In the genomic region with DNA sequence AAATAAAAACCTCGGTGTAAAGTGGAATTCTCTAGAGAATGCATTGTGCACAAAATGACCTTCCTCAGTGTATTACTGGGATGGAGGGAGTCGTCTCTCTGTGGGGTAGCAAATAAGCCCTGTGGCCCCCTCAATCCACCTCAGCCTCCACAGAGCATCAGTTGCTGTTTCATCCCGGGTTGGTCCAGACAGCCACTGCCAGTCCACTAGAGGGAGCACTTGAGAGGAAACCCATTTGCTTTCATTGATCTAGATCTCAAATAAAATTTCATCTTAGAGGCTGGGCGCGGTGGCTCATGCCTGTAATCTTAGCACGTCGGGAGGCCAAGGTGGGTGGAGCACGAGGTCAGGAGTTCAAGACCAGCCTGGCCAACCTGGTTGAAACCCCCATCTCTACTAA, we compare ENCODE assay signal across 8 cellular contexts.
A peak's percentile ranks its signal among the peaks of the same experiment; 100 is the strongest.
DNase-seq lines count a peak whose midpoint lies in the region; ATAC-seq, FAIRE-seq and TF ChIP-seq lines count a peak whose summit lies in the region.

No MANE protein-coding gene starts in this region.

- H4K20me1 ChIP-seq in keratinocyte (ENCODE audit: control insufficient read depth, extremely low read depth, insufficient read depth, low read length): no peaks in the 10 kb centered on the region

- H3K27ac ChIP-seq in keratinocyte (ENCODE audit: control insufficient read depth, insufficient read depth, low read length) (no peak overlapping the region), upper lobe of right lung (no peak overlapping the region)

- H3K4me1 ChIP-seq in keratinocyte (ENCODE audit: control insufficient read depth, extremely low read depth, insufficient read depth, low read length) (no peaks in the 10 kb centered on the region), upper lobe of right lung (no peaks in the 10 kb centered on the region)

- no peak overlapping the region for H3K4me3 ChIP-seq in keratinocyte (ENCODE audit: control insufficient read depth in 2 of 3, extremely low read depth in 1 of 3, insufficient read depth in 2 of 3, low read depth in 1 of 3, low read length in 3 of 3)
- H3K4me3 ChIP-seq in upper lobe of right lung: no peak overlapping the region

- dilution Hi-C loops in keratinocyte (cut with MboI; ENCODE audit: extremely low pct_ligation_motif_present, low sequenced_read_pairs): no loop called here

- FAIRE-seq in keratinocyte (lab: Jason Lieb, UNC): no peak

- no peaks in the 10 kb centered on the region for H3K9me1 ChIP-seq in keratinocyte (ENCODE audit: control insufficient read depth, extremely low read depth, insufficient read depth, low read length)

- no peak overlapping the region for H2AFZ ChIP-seq in keratinocyte (ENCODE audit: control insufficient read depth, low read length)

- no peak overlapping the region for H3K9ac ChIP-seq in keratinocyte (ENCODE audit: control insufficient read depth, extremely low read depth, insufficient read depth, low read length)

- peak; percentile 79 for ATAC-seq in GM21786 (IDR thresholded peaks at IDR 0.05; ENCODE audit: unreplicated experiment)
- peak; percentile 74 for ATAC-seq in upper lobe of right lung
- no peak for ATAC-seq in HG02938 (IDR thresholded peaks at IDR 0.05; ENCODE audit: unreplicated experiment)

- H3K36me3 ChIP-seq in keratinocyte (ENCODE audit: control insufficient read depth in 2 of 2, extremely low read depth in 1 of 2, insufficient read depth in 2 of 2, low read length in 2 of 2) (no peaks in the 10 kb centered on the region), upper lobe of right lung (no peaks in the 10 kb centered on the region)

- TF ChIP-seq CTCF in keratinocyte (optimal IDR thresholded peaks at IDR 0.05 in 1 of 3, IDR thresholded peaks at IDR 0.05 in 1 of 3, conservative IDR thresholded peaks at IDR 0.05 in 1 of 3; ENCODE audit: extremely low read depth in 1 of 3, insufficient read depth in 2 of 3, low read length in 3 of 3): peak; percentile 17 to 70 (median 41)
- peak; percentile 62 for TF ChIP-seq CTCF in upper lobe of right lung (IDR thresholded peaks at IDR 0.05)

- H3K27me3 ChIP-seq in keratinocyte (ENCODE audit: control insufficient read depth, extremely low read depth, insufficient read depth, low read length) (no peaks in the 10 kb centered on the region), upper lobe of right lung (no peaks in the 10 kb centered on the region)

- DNase-seq in NCI-H2081 (lab: John Stamatoyannopoulos, UW) (peak; percentile 53 to 54), NCI-H2081 treated with DMSO at 0.1 percent for 48 hours (lab: John Stamatoyannopoulos, UW) (no peak), NCI-H1092 treated with DMSO at 0.1 percent for 48 hours (lab: John Stamatoyannopoulos, UW) (peak; percentile 23), amniotic epithelial cell (ENCODE audit: low read depth) (peak; percentile 16), keratinocyte (ENCODE audit: low read depth, low spot score) (no peak), upper lobe of right lung (no peak)

- no peaks in the 10 kb centered on the region for H3K9me3 ChIP-seq in keratinocyte (ENCODE audit: control insufficient read depth, low read depth, low read length)
- H3K9me3 ChIP-seq in upper lobe of right lung: no peaks in the 10 kb centered on the region

- no peaks in the 10 kb centered on the region for H3K79me2 ChIP-seq in keratinocyte (ENCODE audit: control insufficient read depth, insufficient read depth, low read length)

- no peak overlapping the region for H3K4me2 ChIP-seq in keratinocyte (ENCODE audit: control insufficient read depth, extremely low read depth, insufficient read depth, low read depth, low read length)

- intact Hi-C loops in upper lobe of right lung (cut with DNase I): no loop called here

Comparison
In these comparisons a context has a peak if more than half of its experiments do, and no peak if none do; other contexts are left out.
1. DNase-seq: peak in NCI-H2081 (2 of 2), NCI-H1092 treated with DMSO at 0.1 percent for 48 hours (single experiment) and amniotic epithelial cell (single experiment); none in NCI-H2081 treated with DMSO at 0.1 percent for 48 hours (single experiment), keratinocyte (single experiment) and upper lobe of right lung (single experiment).